Comparison of ENCODE assay signal across 8 cellular contexts in the genomic region with DNA sequence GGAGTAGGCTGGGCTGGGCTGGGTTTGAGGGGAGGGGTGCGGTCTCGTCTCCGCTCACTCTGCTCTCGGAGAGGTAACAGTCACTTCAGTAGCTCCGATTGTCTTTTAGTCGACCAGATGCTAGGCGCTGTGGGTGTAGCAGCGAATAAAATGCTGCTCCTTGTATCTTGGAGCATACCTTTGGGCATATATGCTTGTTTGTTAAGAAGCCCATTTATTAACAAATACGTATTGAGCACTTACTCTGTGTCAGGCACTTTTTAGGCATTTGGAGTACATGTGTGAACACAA. TPM values are rescaled to one million over a fixed set of nuclear protein-coding genes. Genes with fewer than 3 reads are reported as not detected.
DNase-seq lines count a peak whose midpoint lies in the region; ATAC-seq lines count a peak whose summit lies in the region.

No MANE protein-coding gene starts in this region.

- ATAC-seq in GM18861 (IDR thresholded peaks at IDR 0.05; ENCODE audit: unreplicated experiment) = no peak

- no peaks in the 10 kb centered on the region for H3K9me3 Mint-ChIP-seq in CD4-positive, alpha-beta memory T cell
- H3K9me3 Mint-ChIP-seq in activated naive CD4-positive, alpha-beta T cell treated with anti-CD3 and anti-CD28 coated beads for 36 hours = no peaks in the 10 kb centered on the region

- peaks cover 12% of the 10 kb centered on the region for H3K36me3 ChIP-seq in CD4-positive, alpha-beta memory T cell (ENCODE audit: insufficient read depth, low read length)
- H3K36me3 ChIP-seq in H7 (replicated peaks; ENCODE audit: control insufficient read depth, insufficient read depth, low read length) = peaks cover 6% of the 10 kb centered on the region
- H3K36me3 ChIP-seq in iPS-18a (ENCODE audit: control insufficient read depth, low read depth, low read length) = peaks cover 12% of the 10 kb centered on the region

- peaks cover under 1% of the 10 kb centered on the region in 2 donors for H3K27me3 Mint-ChIP-seq in CD4-positive, alpha-beta memory T cell
- no peaks in the 10 kb centered on the region for H3K27me3 Mint-ChIP-seq in activated naive CD4-positive, alpha-beta T cell treated with anti-CD3 and anti-CD28 coated beads for 36 hours (ENCODE audit: low read depth)

- POLR2A ChIA-PET in CD4-positive, alpha-beta memory T cell (lab: Charles Lee; ENCODE audit: partially characterized antibody) = interaction anchor here (0.5 to 2.7 kb wide), 7 partner anchors 23 to 213 kb away, joined by 3 to 24 read pairs (median 5); partner anchors contain the start of genes DHX35 and PPP1R16B

- H3K4me1 Mint-ChIP-seq in CD4-positive, alpha-beta memory T cell = peaks cover 14 to 23% (median 19%) of the 10 kb centered on the region in 4 donors
- peaks cover 15% of the 10 kb centered on the region for H3K4me1 Mint-ChIP-seq in activated naive CD4-positive, alpha-beta T cell treated with anti-CD3 and anti-CD28 coated beads for 36 hours (ENCODE audit: low read depth)

- peak overlapping the region; percentile 91 to 97 (median 93) for H3K4me3 Mint-ChIP-seq in CD4-positive, alpha-beta memory T cell
- peak overlapping the region; percentile 97 for H3K4me3 Mint-ChIP-seq in activated naive CD4-positive, alpha-beta T cell treated with anti-CD3 and anti-CD28 coated beads for 36 hours

- H3K36me3 Mint-ChIP-seq in CD4-positive, alpha-beta memory T cell = peaks cover 14 to 34% of the 10 kb centered on the region in 2 donors
- H3K36me3 Mint-ChIP-seq in activated naive CD4-positive, alpha-beta T cell treated with anti-CD3 and anti-CD28 coated beads for 36 hours (ENCODE audit: low read depth) = peaks cover 8% of the 10 kb centered on the region

- peak overlapping the region; percentile 93 to 98 (median 95) for H3K27ac Mint-ChIP-seq in CD4-positive, alpha-beta memory T cell
- H3K27ac Mint-ChIP-seq in activated naive CD4-positive, alpha-beta T cell treated with anti-CD3 and anti-CD28 coated beads for 36 hours = peak overlapping the region; percentile 82

- H3K9ac ChIP-seq in iPS-18a (ENCODE audit: low read length) = peak overlapping the region; percentile 57

- H3K4me3 ChIP-seq in CD4-positive, alpha-beta memory T cell (ENCODE audit: low read length in 2 of 2) = peak overlapping the region; percentile 71 to 92
- H3K4me3 ChIP-seq in H7 (ENCODE audit: insufficient read depth, low read depth, low read length) = peak overlapping the region; percentile 86
- peak overlapping the region; percentile 65 for H3K4me3 ChIP-seq in iPS-18a (ENCODE audit: low read length)

- peak overlapping the region; percentile 88 for H3K27ac ChIP-seq in CD4-positive, alpha-beta memory T cell (ENCODE audit: low read depth, low read length)
- no peak overlapping the region for H3K27ac ChIP-seq in iPS-18a (ENCODE audit: low read length)

- no peaks in the 10 kb centered on the region for H3K9me3 ChIP-seq in CD4-positive, alpha-beta memory T cell (ENCODE audit: control insufficient read depth in 1 of 2, low read length in 2 of 2)
- no peaks in the 10 kb centered on the region for H3K9me3 ChIP-seq in iPS-18a (ENCODE audit: control insufficient read depth, low read depth, low read length)

- CTCF ChIA-PET in CD4-positive, alpha-beta memory T cell (lab: Charles Lee; ENCODE audit: partially characterized antibody) = interaction anchor here (0.8 to 6.3 kb wide), 4 partner anchors 8 to 102 kb away, joined by 3 to 103 read pairs (median 4); no protein-coding TSS in a partner anchor
- CTCF ChIA-PET in activated naive CD4-positive, alpha-beta T cell treated with anti-CD3 and anti-CD28 coated beads for 36 hours (lab: Charles Lee) = interaction anchor here (1.0 to 8.1 kb wide), 5 partner anchors 23 to 144 kb away, joined by 3 to 71 read pairs (median 12); no protein-coding TSS in a partner anchor

- H3K27me3 ChIP-seq in CD4-positive, alpha-beta memory T cell (ENCODE audit: insufficient read depth, low read length) = no peaks in the 10 kb centered on the region
- peaks cover 7% of the 10 kb centered on the region for H3K27me3 ChIP-seq in H7 (ENCODE audit: control insufficient read depth, insufficient read depth, low read length)
- peaks cover 22% of the 10 kb centered on the region for H3K27me3 ChIP-seq in iPS-18a (ENCODE audit: control insufficient read depth, insufficient read depth, low read length)

- intact Hi-C loops in CD4-positive, alpha-beta memory T cell (cut with micrococcal nuclease) = loop anchor here (1.0 to 2.0 kb wide), 6 partner anchors 18 to 277 kb away; partner anchors contain the start of genes DHX35, FAM83D, PPP1R16B and RALGAPB
- intact Hi-C loops in activated naive CD4-positive, alpha-beta T cell treated with anti-CD3 and anti-CD28 coated beads for 36 hours (cut with micrococcal nuclease) = loop anchor here (1.0 to 10.0 kb wide), 7 partner anchors 18 to 304 kb away; partner anchors contain the start of genes DHX35 and FAM83D

- peaks cover 21% of the 10 kb centered on the region for H3K4me1 ChIP-seq in CD4-positive, alpha-beta memory T cell (ENCODE audit: insufficient read depth, low read length)
- peaks cover 4% of the 10 kb centered on the region for H3K4me1 ChIP-seq in iPS-18a (ENCODE audit: control insufficient read depth, low read depth, low read length)

- peak in 1 of 5 donors; percentile 63 for DNase-seq in CD4-positive, alpha-beta memory T cell
- DNase-seq in H7 = peak; percentile 90
- peak; percentile 43 for DNase-seq in NCI-H2171 treated with DMSO at 0.1 percent for 48 hours (lab: John Stamatoyannopoulos, UW)
- DNase-seq in activated naive CD4-positive, alpha-beta T cell treated with anti-CD3 and anti-CD28 coated beads for 36 hours = peak; percentile 70
- DNase-seq in stimulated activated CD4-positive, alpha-beta T cell treated with anti-CD3 and anti-CD28 coated beads, Interleukin-12 subunit alpha, Interleukin-12 subunit beta, amount 100 ng/mL, for 48 hours (ENCODE audit: low read depth in 2 of 3, low spot score in 1 of 3) = peak in 2 of 3 donors; percentile 34 to 43
- no peak for DNase-seq in hepatic stellate cell (ENCODE audit: low spot score)

RNA-seq across cellular contexts. Expression of gene ACTR5, which starts 0.5 kb away (rescaled TPM):
- 10 to 100 TPM; 16.9 to 17.4 TPM for total RNA-seq in CD4-positive, alpha-beta memory T cell
- polyA plus RNA-seq in CD4-positive, alpha-beta memory T cell = 10 to 100 TPM in 1 of 2 donors, 1 to 10 TPM in 1; 8.7 to 10.5 TPM
- 16.0 and 17.0 TPM in 2 replicates for total RNA-seq in H7 (2014; rRNA removed; shearing (Covaris generic))
- 1 to 10 TPM; 8.3 to 9.4 TPM for total RNA-seq in activated naive CD4-positive, alpha-beta T cell treated with anti-CD3 and anti-CD28 coated beads for 36 hours

RNA-seq across cellular contexts. Expression of gene SLC32A1, which starts 24.5 kb away (rescaled TPM):
- not detected for total RNA-seq in CD4-positive, alpha-beta memory T cell
- not detected for polyA plus RNA-seq in CD4-positive, alpha-beta memory T cell
- total RNA-seq in H7 (2014; rRNA removed; shearing (Covaris generic)) = 0.07 TPM in 1 of 2 replicates, not detected in the other
- not detected for total RNA-seq in activated naive CD4-positive, alpha-beta T cell treated with anti-CD3 and anti-CD28 coated beads for 36 hours

RNA-seq across cellular contexts. Expression of gene PPP1R16B, which starts 56.7 kb away (rescaled TPM):
- 10 to 100 TPM; 54.3 to 55.1 TPM for total RNA-seq in CD4-positive, alpha-beta memory T cell
- polyA plus RNA-seq in CD4-positive, alpha-beta memory T cell = 10 to 100 TPM; 17.3 to 36.7 TPM
- 19.8 and 23.6 TPM in 2 replicates for total RNA-seq in H7 (2014; rRNA removed; shearing (Covaris generic))
- total RNA-seq in activated naive CD4-positive, alpha-beta T cell treated with anti-CD3 and anti-CD28 coated beads for 36 hours = 10 to 100 TPM; 38.1 to 40.0 TPM
